Comparison of ENCODE assay signal across 28 cellular contexts in genomic region chr1:55673416-55673815, GRCh38.
"Had no signal": no experiment of that assay in that cellular context is flagged by ENCODE, and none has a peak within 500 bp of the region (broad histone marks: within the 10 kb centered on the region; RNA-seq: fewer than 3 reads in every experiment).

No MANE protein-coding gene starts in this region.

- H2AFZ ChIP-seq: neural progenitor cell had no signal

- H3K9me3 ChIP-seq: esophagus squamous epithelium, lower lobe of right lung, prostate gland, sigmoid colon, spleen, testis, upper lobe of left lung had no signal

- H3K36me3 Mint-ChIP-seq: naive thymus-derived CD4-positive, alpha-beta T cell; neural progenitor cell; stimulated activated memory B cell treated with anti-CD40 and anti-IgM and Interleukin-4, amounts not matched to agents 10 μg/mL and 1 μg/mL and 100 μg/mL, for 72 hours had no signal

- H3K4me3 Mint-ChIP-seq: effector memory CD8-positive, alpha-beta T cell; naive thymus-derived CD4-positive, alpha-beta T cell; nephron; neural progenitor cell; stimulated activated memory B cell treated with anti-CD40 and anti-IgM and Interleukin-4, amounts not matched to agents 10 μg/mL and 1 μg/mL and 100 μg/mL, for 72 hours had no signal

- DNase-seq: cortex of kidney; effector memory CD8-positive, alpha-beta T cell; erythroblast; esophagus squamous epithelium; foreskin melanocyte; glutamatergic neuron; heart right ventricle; hippocampal formation; left ventricle myocardium superior; lower lobe of right lung; midbrain; naive thymus-derived CD4-positive, alpha-beta T cell; right cardiac atrium; sigmoid colon; spleen; stimulated activated CD4-positive, alpha-beta T cell treated with anti-CD3 and anti-CD28 coated beads, Interleukin-4, amount 100 ng/mL, for 4 hours; stimulated activated naive CD8-positive, alpha-beta T cell treated with anti-CD3 and anti-CD28 coated beads, Interleukin-15, Interleukin-2, amounts not matched to agents 100 U/mL and 50 U/mL, for 24 hours; substantia nigra; testis; tibial artery; upper lobe of left lung had no signal

- FAIRE-seq: endometrium, keratinocyte, urothelium cell line had no signal

- H3K27me3 ChIP-seq: esophagus squamous epithelium, heart right ventricle, neural progenitor cell, sigmoid colon, spleen, testis, tibial artery, upper lobe of left lung had no signal

- H3K9me3 Mint-ChIP-seq: stimulated activated memory B cell treated with anti-CD40 and anti-IgM and Interleukin-4, amounts not matched to agents 10 μg/mL and 1 μg/mL and 100 μg/mL, for 72 hours had no signal

- H3K9ac ChIP-seq: neural progenitor cell had no signal

- H3K27ac ChIP-seq: esophagus squamous epithelium, heart right ventricle, lower lobe of right lung, neural progenitor cell, prostate gland, sigmoid colon, spleen, testis, tibial artery, upper lobe of left lung had no signal

- H3K27ac Mint-ChIP-seq: effector memory CD8-positive, alpha-beta T cell; naive thymus-derived CD4-positive, alpha-beta T cell; nephron; neural progenitor cell; stimulated activated memory B cell treated with anti-CD40 and anti-IgM and Interleukin-4, amounts not matched to agents 10 μg/mL and 1 μg/mL and 100 μg/mL, for 72 hours had no signal

- H3K4me1 ChIP-seq: esophagus squamous epithelium, lower lobe of right lung, neural progenitor cell, prostate gland, spleen, upper lobe of left lung had no signal

- H3K36me3 ChIP-seq: esophagus squamous epithelium, heart right ventricle, lower lobe of right lung, neural progenitor cell, prostate gland, sigmoid colon, spleen, tibial artery, upper lobe of left lung had no signal

- H3K4me3 ChIP-seq: esophagus squamous epithelium, heart right ventricle, lower lobe of right lung, neural progenitor cell, prostate gland, sigmoid colon, spleen, testis, tibial artery, upper lobe of left lung had no signal

- ATAC-seq: effector memory CD8-positive, alpha-beta T cell; heart right ventricle; left ventricle myocardium superior; lower lobe of right lung; naive thymus-derived CD4-positive, alpha-beta T cell; right cardiac atrium; stimulated activated memory B cell treated with anti-CD40 and anti-IgM and Interleukin-4, amounts not matched to agents 10 μg/mL and 1 μg/mL and 100 μg/mL, for 72 hours; stimulated activated naive CD8-positive, alpha-beta T cell treated with anti-CD3 and anti-CD28 coated beads, Interleukin-15, Interleukin-2, amounts not matched to agents 100 U/mL and 50 U/mL, for 24 hours had no signal

- H3K27me3 Mint-ChIP-seq: stimulated activated memory B cell treated with anti-CD40 and anti-IgM and Interleukin-4, amounts not matched to agents 10 μg/mL and 1 μg/mL and 100 μg/mL, for 72 hours had no signal

- H3K4me2 ChIP-seq: neural progenitor cell had no signal

- H3K4me1 Mint-ChIP-seq: naive thymus-derived CD4-positive, alpha-beta T cell; neural progenitor cell; stimulated activated memory B cell treated with anti-CD40 and anti-IgM and Interleukin-4, amounts not matched to agents 10 μg/mL and 1 μg/mL and 100 μg/mL, for 72 hours had no signal
